8 cellular contexts compared by ENCODE assay signal in genomic region chr3:16828815-16829214, GRCh38. TPM values are rescaled to one million over a fixed set of nuclear protein-coding genes. Genes with fewer than 3 reads are reported as not detected.
DNase-seq lines count a peak whose midpoint lies in the region; ATAC-seq and TF ChIP-seq lines count a peak whose summit lies in the region.

No MANE protein-coding gene starts in this region.

- no peaks in the 10 kb centered on the region for H3K9me3 Mint-ChIP-seq in Calu3 (ENCODE audit: low read depth, unreplicated experiment)
- H3K9me3 Mint-ChIP-seq in activated naive CD8-positive, alpha-beta T cell treated with anti-CD3 and anti-CD28 coated beads, Interleukin-2, amount 50 U/mL, for 24 hours, result no peaks in the 10 kb centered on the region

- H3K27ac Mint-ChIP-seq in Calu3 (ENCODE audit: unreplicated experiment), result no peak overlapping the region
- H3K27ac Mint-ChIP-seq in activated naive CD8-positive, alpha-beta T cell treated with anti-CD3 and anti-CD28 coated beads, Interleukin-2, amount 50 U/mL, for 24 hours, result no peak overlapping the region

- H3K4me3 Mint-ChIP-seq in Calu3 (ENCODE audit: low read depth, unreplicated experiment), result no peak overlapping the region
- H3K4me3 Mint-ChIP-seq in activated naive CD8-positive, alpha-beta T cell treated with anti-CD3 and anti-CD28 coated beads, Interleukin-2, amount 50 U/mL, for 24 hours, result no peak overlapping the region

- intact Hi-C loops in Calu3 (cut with micrococcal nuclease; ENCODE audit: unreplicated experiment), result loop anchor here (1.0 to 2.0 kb wide), 3 partner anchors 204 to 404 kb away; no protein-coding TSS in a partner anchor

- H3K4me1 Mint-ChIP-seq in Calu3 (ENCODE audit: low read depth, unreplicated experiment), result no peaks in the 10 kb centered on the region
- H3K4me1 Mint-ChIP-seq in activated naive CD8-positive, alpha-beta T cell treated with anti-CD3 and anti-CD28 coated beads, Interleukin-2, amount 50 U/mL, for 24 hours, result peaks cover 16% of the 10 kb centered on the region

- DNase-seq in Calu3 (peak; percentile 47), OCI-M1 (lab: John Stamatoyannopoulos, UW) (peak; percentile 56), lung microvascular endothelial cell (ENCODE audit: low read depth in 2 of 2) (peak; percentile 44 to 85), DMS114 treated with DMSO at 0.1 percent for 48 hours (lab: John Stamatoyannopoulos, UW; ENCODE audit: unreplicated experiment) (no peak), anterior cingulate cortex (lab: John Stamatoyannopoulos, UW) (no peak)
- peak; percentile 49 for DNase-seq in activated naive CD8-positive, alpha-beta T cell treated with anti-CD3 and anti-CD28 coated beads, Interleukin-2, amount 50 U/mL, for 24 hours

- H3K27me3 Mint-ChIP-seq in Calu3 (ENCODE audit: unreplicated experiment), result no peaks in the 10 kb centered on the region
- no peaks in the 10 kb centered on the region for H3K27me3 Mint-ChIP-seq in activated naive CD8-positive, alpha-beta T cell treated with anti-CD3 and anti-CD28 coated beads, Interleukin-2, amount 50 U/mL, for 24 hours

- TF ChIP-seq CTCF in Calu3 (IDR thresholded peaks at IDR 0.05; ENCODE audit: unreplicated experiment), result no peak

- no TSS peak for BruUV-seq in Calu3 (replicated peaks; lab: Mats Ljungman, UMichigan)

- no peaks in the 10 kb centered on the region for H3K36me3 Mint-ChIP-seq in Calu3 (ENCODE audit: insufficient read depth, unreplicated experiment)
- H3K36me3 Mint-ChIP-seq in activated naive CD8-positive, alpha-beta T cell treated with anti-CD3 and anti-CD28 coated beads, Interleukin-2, amount 50 U/mL, for 24 hours (ENCODE audit: low read depth), result no peaks in the 10 kb centered on the region

- ATAC-seq in GM21576 (IDR thresholded peaks at IDR 0.05; ENCODE audit: unreplicated experiment) (peak; percentile 41), HG03280 (IDR thresholded peaks at IDR 0.05; ENCODE audit: unreplicated experiment) (no peak)
- no peak for ATAC-seq in activated naive CD8-positive, alpha-beta T cell treated with anti-CD3 and anti-CD28 coated beads, Interleukin-2, amount 50 U/mL, for 24 hours

- CTCF ChIA-PET in Calu3 (lab: Charles Lee), result interaction anchor here (0.7 to 0.9 kb wide), 3 partner anchors 211 to 538 kb away, joined by 3 read pairs; no protein-coding TSS in a partner anchor

RNA-seq across cellular contexts. Expression of gene PLCL2, which starts 55.9 kb away (rescaled TPM):
- total RNA-seq in Calu3 (2022) (5.4 and 5.8 TPM in 2 replicates), lung microvascular endothelial cell (9.2 and 9.9 TPM in 2 replicates)

Comparison
In these comparisons a context has a peak if more than half of its experiments do, and no peak if none do; other contexts are left out.
1. DNase-seq: peak in Calu3 (single experiment), OCI-M1 (single experiment), activated naive CD8-positive, alpha-beta T cell treated with anti-CD3 and anti-CD28 coated beads, Interleukin-2, amount 50 U/mL, for 24 hours (single experiment) and lung microvascular endothelial cell (2 of 2); none in DMS114 treated with DMSO at 0.1 percent for 48 hours (single experiment) and anterior cingulate cortex (0 of 58).